9 cellular contexts compared by ENCODE assay signal in genomic region chr1:15703562-15703961, GRCh38. TPM values are rescaled to one million over a fixed set of nuclear protein-coding genes. Genes with fewer than 3 reads are reported as not detected.
DNase-seq lines count a peak whose midpoint lies in the region; ATAC-seq, FAIRE-seq and TF ChIP-seq lines count a peak whose summit lies in the region.
"Had no signal": no experiment of that assay in that cellular context is flagged by ENCODE, and none has a peak within 500 bp of the region (broad histone marks: within the 10 kb centered on the region; RNA-seq: fewer than 3 reads in every experiment).

No MANE protein-coding gene starts in this region.

- 21 to 26% methylated on average over 9 of the region's 9 CpGs for WGBS in pancreas, 2 donors

- POLR2A ChIA-PET in activated CD8-positive, alpha-beta T cell treated with anti-CD3 and anti-CD28 coated beads for 36 hours (lab: Charles Lee): no interaction called here

- H3K27ac ChIP-seq in pancreas: peak overlapping the region; percentile 52 to 81 (median 70)

- H3K4me3 ChIP-seq in adipocyte (ENCODE audit: low read length): peak overlapping the region; percentile 53
- peak overlapping the region in 2 of 4 donors; percentile 11 to 17 for H3K4me3 ChIP-seq in pancreas

- H3K9me3 ChIP-seq in adipocyte (ENCODE audit: control insufficient read depth, low read length) (no peaks in the 10 kb centered on the region), pancreas (no peaks in the 10 kb centered on the region)

- H3K4me3 Mint-ChIP-seq in activated CD8-positive, alpha-beta T cell treated with anti-CD3 and anti-CD28 coated beads for 36 hours: no peak overlapping the region

- FAIRE-seq in pancreas (lab: Jason Lieb, UNC): peak; percentile 65
- FAIRE-seq: colon had no signal

- TF ChIP-seq CTCF in pancreas (IDR thresholded peaks at IDR 0.05): no peak
- TF ChIP-seq CTCF in activated CD8-positive, alpha-beta T cell treated with anti-CD3 and anti-CD28 coated beads for 36 hours (IDR thresholded peaks at IDR 0.05): no peak

- H3K9me3 Mint-ChIP-seq in activated CD8-positive, alpha-beta T cell treated with anti-CD3 and anti-CD28 coated beads for 36 hours: no peaks in the 10 kb centered on the region

- H3K27ac Mint-ChIP-seq in activated CD8-positive, alpha-beta T cell treated with anti-CD3 and anti-CD28 coated beads for 36 hours: no peak overlapping the region

- DNase-seq in Ammon's horn (ENCODE audit: low spot score): peak; percentile 84
- peak; percentile 94 for DNase-seq in adipocyte (ENCODE audit: low read depth)
- peak; percentile 71 for DNase-seq in globus pallidus (ENCODE audit: low spot score)
- DNase-seq in pancreas: peak in 4 of 6 donors; percentile 45 to 69 (median 55)
- DNase-seq in stimulated activated CD8-positive, alpha-beta memory T cell treated with anti-CD3 and anti-CD28 coated beads, Interleukin-4, amount 100 ng/mL, for 48 hours: no peak
- no peak for DNase-seq in activated CD8-positive, alpha-beta T cell treated with anti-CD3 and anti-CD28 coated beads for 36 hours

- H3K27me3 Mint-ChIP-seq in activated CD8-positive, alpha-beta T cell treated with anti-CD3 and anti-CD28 coated beads for 36 hours: no peaks in the 10 kb centered on the region

- intact Hi-C loops in pancreas (cut with DNase I): no loop called here
- intact Hi-C loops in activated CD8-positive, alpha-beta T cell treated with anti-CD3 and anti-CD28 coated beads for 36 hours (cut with micrococcal nuclease): no loop called here

- H3K27me3 ChIP-seq in adipocyte (replicated peaks; ENCODE audit: control insufficient read depth, insufficient read depth, low read length): no peaks in the 10 kb centered on the region
- no peaks in the 10 kb centered on the region for H3K27me3 ChIP-seq in pancreas

- CTCF ChIA-PET in activated CD8-positive, alpha-beta T cell treated with anti-CD3 and anti-CD28 coated beads for 36 hours (lab: Charles Lee): no interaction called here

- peak overlapping the region; percentile 91 for H3K9ac ChIP-seq in adipocyte (ENCODE audit: low read length)

- ATAC-seq in pancreas (peak; percentile 66 to 92 (median 86)), GM21825 (IDR thresholded peaks at IDR 0.05; ENCODE audit: unreplicated experiment) (no peak), GM19035 (IDR thresholded peaks at IDR 0.05; ENCODE audit: unreplicated experiment) (no peak)
- ATAC-seq in activated CD8-positive, alpha-beta T cell treated with anti-CD3 and anti-CD28 coated beads for 36 hours: no peak

- H3K36me3 Mint-ChIP-seq in activated CD8-positive, alpha-beta T cell treated with anti-CD3 and anti-CD28 coated beads for 36 hours (ENCODE audit: low read depth): peaks cover 14% of the 10 kb centered on the region

- H3K4me1 ChIP-seq in adipocyte (ENCODE audit: control insufficient read depth, insufficient read depth, low read length) (peaks cover 59% of the 10 kb centered on the region), pancreas (peaks cover 0 to 19% (median 14%) of the 10 kb centered on the region in 3 donors)

- H3K4me1 Mint-ChIP-seq in activated CD8-positive, alpha-beta T cell treated with anti-CD3 and anti-CD28 coated beads for 36 hours (ENCODE audit: low read depth): peaks cover 24% of the 10 kb centered on the region

- H3K36me3 ChIP-seq in adipocyte (ENCODE audit: control insufficient read depth, insufficient read depth, low read length, severe bottlenecking) (peaks cover 9% of the 10 kb centered on the region), pancreas (no peaks in the 10 kb centered on the region)

RNA-seq across cellular contexts. Expression of gene PLEKHM2, which starts 19.4 kb away (rescaled TPM):
- total RNA-seq in pancreas: 10 to 100 TPM; 22.9 to 39.6 (median 29.4) TPM
- polyA plus RNA-seq in pancreas: 10 to 100 TPM; 33.6 to 35.1 TPM
- 10 to 100 TPM; 41.5 to 42.9 TPM for total RNA-seq in activated CD8-positive, alpha-beta T cell treated with anti-CD3 and anti-CD28 coated beads for 36 hours

RNA-seq across cellular contexts. Expression of gene SLC25A34, which starts 32.5 kb away (rescaled TPM):
- total RNA-seq in pancreas: 1 to 10 TPM in 5 of 6 donors, under 1 TPM in 1; 0.57 to 1.9 (median 1.8) TPM
- polyA plus RNA-seq in pancreas: 1 to 10 TPM; 6.1 to 6.9 TPM
- total RNA-seq in activated CD8-positive, alpha-beta T cell treated with anti-CD3 and anti-CD28 coated beads for 36 hours: under 1 TPM; 0.56 to 0.81 TPM

RNA-seq across cellular contexts. Expression of gene TMEM82, which starts 38.7 kb away (rescaled TPM):
- not detected for total RNA-seq in pancreas
- polyA plus RNA-seq in pancreas: not detected
- total RNA-seq in activated CD8-positive, alpha-beta T cell treated with anti-CD3 and anti-CD28 coated beads for 36 hours: not detected

RNA-seq across cellular contexts. Expression of gene FBLIM1, which starts 55.0 kb away (rescaled TPM):
- 10 to 100 TPM; 22.2 to 61.5 (median 29.4) TPM for total RNA-seq in pancreas
- 10 to 100 TPM; 20.4 to 36.8 TPM for polyA plus RNA-seq in pancreas
- not detected for total RNA-seq in activated CD8-positive, alpha-beta T cell treated with anti-CD3 and anti-CD28 coated beads for 36 hours

Comparison
In these comparisons a context has a peak if more than half of its experiments do, and no peak if none do; other contexts are left out.
1. DNase-seq: peak in Ammon's horn (single experiment), adipocyte (single experiment), globus pallidus (single experiment) and pancreas (4 of 6); none in stimulated activated CD8-positive, alpha-beta memory T cell treated with anti-CD3 and anti-CD28 coated beads, Interleukin-4, amount 100 ng/mL, for 48 hours (single experiment) and activated CD8-positive, alpha-beta T cell treated with anti-CD3 and anti-CD28 coated beads for 36 hours (single experiment).
2. ATAC-seq: peak in pancreas (4 of 4); none in activated CD8-positive, alpha-beta T cell treated with anti-CD3 and anti-CD28 coated beads for 36 hours (single experiment), GM21825 (single experiment) and GM19035 (single experiment).